ENCODE assay signal across 16 cellular contexts in the genomic region with DNA sequence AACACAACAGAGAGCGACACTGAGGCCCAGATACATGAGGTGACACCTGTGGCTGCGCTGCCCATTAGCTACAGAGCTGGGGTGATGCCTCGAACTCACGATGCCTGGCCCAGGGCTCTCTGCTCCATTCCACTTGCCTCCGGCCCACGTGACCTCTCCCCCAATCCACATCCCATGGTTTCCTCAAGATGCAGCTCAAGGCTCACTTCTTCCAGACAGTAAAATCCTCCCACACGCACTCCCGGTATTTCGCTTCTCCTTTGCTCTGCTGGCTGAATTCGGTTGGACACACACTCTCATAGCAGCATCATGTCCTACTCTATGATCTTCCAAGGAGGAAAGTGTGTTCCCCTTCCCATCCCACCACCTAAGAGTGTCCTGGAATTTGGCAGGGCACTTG.
DNase-seq lines count a peak whose midpoint lies in the region; TF ChIP-seq lines count a peak whose summit lies in the region.
"Had no signal": no experiment of that assay in that cellular context is flagged by ENCODE, and none has a peak within 500 bp of the region (broad histone marks: within the 10 kb centered on the region; RNA-seq: fewer than 3 reads in every experiment).

No MANE protein-coding gene starts in this region.

- no peak overlapping the region for H4K12ac ChIP-seq in trophoblast cell (ENCODE audit: low read depth, low read length)

- H3K4me2 ChIP-seq in trophoblast cell (ENCODE audit: low read length): no peak overlapping the region
- H3K4me2 ChIP-seq: GM23338 had no signal

- peak; percentile 22 for DNase-seq in amniotic epithelial cell (ENCODE audit: low read depth)
- peak; percentile 53 for DNase-seq in left kidney (ENCODE audit: low read depth, low spot score)
- no peak for DNase-seq in nephron progenitor cell
- no peak for DNase-seq in trophoblast cell
- no peak for DNase-seq in medulla oblongata (ENCODE audit: extremely low spot score)
- DNase-seq in DMS153 treated with DMSO at 0.1 percent for 48 hours (lab: John Stamatoyannopoulos, UW; ENCODE audit: unreplicated experiment): no peak
- DNase-seq in NCI-H1105 treated with DMSO at 0.1 percent for 48 hours (lab: John Stamatoyannopoulos, UW): no peak
- DNase-seq in GM20000 (ENCODE audit: low spot score): no peak
- DNase-seq: C1 segment of cervical spinal cord; Calu3; CD4-positive, alpha-beta memory T cell; COR-L47; DND-41; HFFc6 had no signal

- H3K14ac ChIP-seq in trophoblast cell (ENCODE audit: low read length): no peak overlapping the region

- H3K23ac ChIP-seq in trophoblast cell (ENCODE audit: low read length): no peak overlapping the region

- no peak overlapping the region for H2AFZ ChIP-seq in trophoblast cell (ENCODE audit: insufficient read depth, low read length, poor library complexity)
- H2AFZ ChIP-seq: GM23338 had no signal

- no CpG with 5 or more reads among the region's 10 CpGs for WGBS in trophoblast cell (ENCODE audit: extremely low coverage, insufficient coverage, insufficient read length)

- H3K27ac Mint-ChIP-seq in nephron progenitor cell: peak overlapping the region; percentile 90
- H3K27ac Mint-ChIP-seq: GM23338, HFFc6 had no signal

- peaks cover 39% of the 10 kb centered on the region for H3K9me3 Mint-ChIP-seq in nephron progenitor cell
- H3K9me3 Mint-ChIP-seq: GM23338 had no signal

- H3K79me2 ChIP-seq in trophoblast cell (ENCODE audit: control insufficient read depth, insufficient read depth, low read length, poor library complexity): no peaks in the 10 kb centered on the region

- no peak overlapping the region for H3K4me3 ChIP-seq in trophoblast cell (ENCODE audit: low read depth, low read length)
- H3K4me3 ChIP-seq: GM23338, HAP-1 had no signal

- no peak overlapping the region for H3K4me3 Mint-ChIP-seq in nephron progenitor cell
- H3K4me3 Mint-ChIP-seq: CD4-positive, alpha-beta memory T cell; GM23338; HFFc6 had no signal

- H2BK12ac ChIP-seq in trophoblast cell (ENCODE audit: low read length): peak overlapping the region; percentile 18

- H3K36me3 ChIP-seq in trophoblast cell (ENCODE audit: control insufficient read depth in 1 of 2, insufficient read depth in 2 of 2, low read length in 2 of 2): no peaks in the 10 kb centered on the region
- H3K36me3 ChIP-seq: HAP-1 had no signal

- H4K91ac ChIP-seq in trophoblast cell (ENCODE audit: low read depth, low read length): no peak overlapping the region

- peaks cover 39% of the 10 kb centered on the region for H3K36me3 Mint-ChIP-seq in nephron progenitor cell (ENCODE audit: low read depth)

- H3K27me3 Mint-ChIP-seq in nephron progenitor cell (ENCODE audit: low read depth, poor library complexity): peaks cover 4% of the 10 kb centered on the region
- H3K27me3 Mint-ChIP-seq: CD4-positive, alpha-beta memory T cell had no signal

- no peak overlapping the region for H3K9ac ChIP-seq in trophoblast cell (ENCODE audit: low read length)

- peaks cover 19% of the 10 kb centered on the region for H3K4me1 Mint-ChIP-seq in nephron progenitor cell
- H3K4me1 Mint-ChIP-seq: CD4-positive, alpha-beta memory T cell; GM23338 had no signal

- no peak overlapping the region for H2AK5ac ChIP-seq in trophoblast cell (ENCODE audit: low read length)

- H3K18ac ChIP-seq in trophoblast cell (ENCODE audit: low read length): no peak overlapping the region

- peaks cover 14% of the 10 kb centered on the region for H3K79me1 ChIP-seq in trophoblast cell (ENCODE audit: low read length)

- no peak overlapping the region for H3K4ac ChIP-seq in trophoblast cell (ENCODE audit: low read depth, low read length)

- no peaks in the 10 kb centered on the region for H3K9me3 ChIP-seq in trophoblast cell (ENCODE audit: insufficient read depth, low read depth, low read length)
- H3K9me3 ChIP-seq: HAP-1 had no signal

- no peak overlapping the region for H4K8ac ChIP-seq in trophoblast cell (ENCODE audit: low read depth, low read length)

- H2BK120ac ChIP-seq in trophoblast cell (ENCODE audit: insufficient read depth, low read length, poor library complexity): no peak overlapping the region

- TF ChIP-seq CTCF in nephron progenitor cell (IDR thresholded peaks at IDR 0.05) (no peak), GM20000 (IDR thresholded peaks at IDR 0.05; ENCODE audit: extremely low read depth, missing control alignments) (no peak)

- H3K27ac ChIP-seq in trophoblast cell (ENCODE audit: low read depth, low read length): no peak overlapping the region

- no peak overlapping the region for H2BK5ac ChIP-seq in trophoblast cell (ENCODE audit: low read depth, low read length, poor library complexity)

- no peaks in the 10 kb centered on the region for H3K27me3 ChIP-seq in trophoblast cell (ENCODE audit: insufficient read depth, low read length)

- peaks cover 3 to 6% of the 10 kb centered on the region in 2 experiments for H3K4me1 ChIP-seq in trophoblast cell (ENCODE audit: control insufficient read depth in 1 of 2, insufficient read depth in 2 of 2, low read length in 2 of 2)
- H3K4me1 ChIP-seq: HAP-1 had no signal

Comparison
In these comparisons a context has a peak if more than half of its experiments do, and no peak if none do; other contexts are left out.
1. DNase-seq: peak in amniotic epithelial cell (single experiment) and left kidney (single experiment); none in nephron progenitor cell (single experiment), trophoblast cell (0 of 2), medulla oblongata (single experiment), DMS153 treated with DMSO at 0.1 percent for 48 hours (single experiment), NCI-H1105 treated with DMSO at 0.1 percent for 48 hours (single experiment) and GM20000 (single experiment).